In the genomic region with DNA sequence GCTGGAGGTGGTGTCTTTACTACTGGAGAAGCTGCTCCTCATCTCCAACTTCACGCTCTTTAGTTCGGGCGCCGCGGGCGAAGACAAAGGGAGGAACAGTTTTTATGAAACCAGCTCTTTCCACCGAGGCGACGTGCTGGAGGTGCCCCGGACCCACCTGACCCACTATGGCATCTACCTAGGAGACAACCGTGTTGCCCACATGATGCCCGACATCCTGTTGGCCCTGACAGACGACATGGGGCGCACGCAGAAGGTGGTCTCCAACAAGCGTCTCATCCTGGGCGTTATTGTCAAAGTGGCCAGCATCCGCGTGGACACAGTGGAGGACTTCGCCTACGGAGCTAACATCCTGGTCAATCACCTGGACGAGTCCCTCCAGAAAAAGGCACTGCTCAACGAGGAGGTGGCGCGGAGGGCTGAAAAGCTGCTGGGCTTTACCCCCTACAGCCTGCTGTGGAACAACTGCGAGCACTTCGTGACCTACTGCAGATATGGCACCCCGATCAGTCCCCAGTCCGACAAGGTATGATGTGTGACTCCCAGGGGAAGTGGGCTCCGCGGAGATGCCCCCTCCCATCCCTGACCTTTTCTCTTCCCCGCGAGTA, we compare ENCODE assay signal across 8 cellular contexts. TPM values are rescaled to one million over a fixed set of nuclear protein-coding genes. Genes with fewer than 3 reads are reported as not detected.
A peak's percentile ranks its signal among the peaks of the same experiment; 100 is the strongest.
DNase-seq lines count a peak whose midpoint lies in the region; ATAC-seq and TF ChIP-seq lines count a peak whose summit lies in the region.

No MANE protein-coding gene starts in this region.

- H3K4me3 ChIP-seq in BE2C (ENCODE audit: low read depth, low read length): peak overlapping the region; percentile 49
- peak overlapping the region; percentile 64 for H3K4me3 ChIP-seq in PC-9
- H3K4me3 ChIP-seq in neuronal stem cell (ENCODE audit: low read length in 2 of 2): peak overlapping the region in 1 of 2 donors; percentile 84

- H2AK5ac ChIP-seq in neuronal stem cell (ENCODE audit: low read depth, low read length): no peak overlapping the region

- H3K36me3 ChIP-seq in BE2C: no peaks in the 10 kb centered on the region
- H3K36me3 ChIP-seq in PC-9 (ENCODE audit: low read depth): no peaks in the 10 kb centered on the region
- no peaks in the 10 kb centered on the region for H3K36me3 ChIP-seq in neuronal stem cell (replicated peaks in 1 of 2; ENCODE audit: control insufficient read depth in 2 of 2, insufficient read depth in 2 of 2, low read length in 2 of 2)

- intact Hi-C loops in PC-9 (cut with micrococcal nuclease; ENCODE audit: unreplicated experiment): no loop called here

- no peak overlapping the region for H3K4ac ChIP-seq in neuronal stem cell (ENCODE audit: low read length)

- H2BK15ac ChIP-seq in neuronal stem cell (ENCODE audit: low read length): peak overlapping the region; percentile 46

- H3K27me3 ChIP-seq in BE2C (peaks cover 60% of the 10 kb centered on the region), PC-9 (ENCODE audit: insufficient read depth, low read depth) (no peaks in the 10 kb centered on the region), neuronal stem cell (ENCODE audit: control insufficient read depth in 3 of 3, insufficient read depth in 3 of 3, low read depth in 1 of 3, low read length in 3 of 3) (peaks cover 4 to 79% (median 51%) of the 10 kb centered on the region in 3 experiments)

- peak overlapping the region; percentile 98 for H3K23ac ChIP-seq in neuronal stem cell (ENCODE audit: low read depth, low read length, poor library complexity)

- peak overlapping the region; percentile 92 for H3K4me3 Mint-ChIP-seq in endothelial cell (ENCODE audit: unreplicated experiment)

- no peak overlapping the region for H3K27ac Mint-ChIP-seq in endothelial cell (ENCODE audit: unreplicated experiment)

- H3K27ac ChIP-seq in PC-9 (no peak overlapping the region), neuronal stem cell (replicated peaks; ENCODE audit: low read length) (no peak overlapping the region)

- TF ChIP-seq CTCF in BE2C (IDR thresholded peaks at IDR 0.05; ENCODE audit: low read depth, low read length) (no peak), PC-9 (conservative IDR thresholded peaks at IDR 0.05) (no peak; the same call in 1 of the 2 replicates), endothelial cell (IDR thresholded peaks at IDR 0.05; ENCODE audit: unreplicated experiment) (no peak)

- H2BK120ac ChIP-seq in neuronal stem cell (ENCODE audit: low read depth, low read length): no peak overlapping the region

- H3K4me1 ChIP-seq in BE2C (no peaks in the 10 kb centered on the region), PC-9 (replicated peaks; ENCODE audit: insufficient read depth) (no peaks in the 10 kb centered on the region; the same call in 1 of the 2 replicates), neuronal stem cell (ENCODE audit: control insufficient read depth in 2 of 2, insufficient read depth in 1 of 2, low read depth in 1 of 2, low read length in 2 of 2) (peaks cover 2 to 14% of the 10 kb centered on the region in 2 donors)

- no peaks in the 10 kb centered on the region for H3K79me1 ChIP-seq in neuronal stem cell (ENCODE audit: low read depth, low read length)

- no peaks in the 10 kb centered on the region for H3K9me3 Mint-ChIP-seq in endothelial cell (ENCODE audit: unreplicated experiment)

- H2BK12ac ChIP-seq in neuronal stem cell (ENCODE audit: low read length): no peak overlapping the region

- no peaks in the 10 kb centered on the region for H3K9me2 ChIP-seq in PC-9 (ENCODE audit: insufficient read depth)

- H3K18ac ChIP-seq in neuronal stem cell (ENCODE audit: low read length): peak overlapping the region; percentile 62

- no TSS peak for BruUV-seq in PC-9 (replicated peaks; lab: Mats Ljungman, UMichigan)

- peak overlapping the region; percentile 94 for H2AFZ ChIP-seq in PC-9
- peak overlapping the region; percentile 73 for H2AFZ ChIP-seq in neuronal stem cell (ENCODE audit: low read length)

- DNase-seq in BE2C (no peak), PC-9 (peak in 1 of 2 experiments; percentile 3), endothelial cell (ENCODE audit: low spot score) (no peak), neuronal stem cell (ENCODE audit: low spot score) (no peak), glomerular visceral epithelial cell (ENCODE audit: extremely low spot score) (no peak), NCI-H1694 treated with DMSO at 0.1 percent for 48 hours (lab: John Stamatoyannopoulos, UW) (no peak)

- POLR2A ChIA-PET in PC-9 (lab: Charles Lee; ENCODE audit: unreplicated experiment): no interaction called here

- H3K4me2 ChIP-seq in PC-9: peak overlapping the region; percentile 94
- H3K4me2 ChIP-seq in neuronal stem cell (ENCODE audit: insufficient read depth, low read length, poor library complexity, severe bottlenecking): peak overlapping the region; percentile 95

- H3K36me3 Mint-ChIP-seq in endothelial cell (ENCODE audit: low read depth, unreplicated experiment): no peaks in the 10 kb centered on the region

- peaks cover 18% of the 10 kb centered on the region for H3K27me3 Mint-ChIP-seq in endothelial cell (ENCODE audit: unreplicated experiment)

- CTCF ChIA-PET in PC-9 (lab: Charles Lee): interaction anchor here (0.6 to 1.3 kb wide), 2 partner anchors 55 to 194 kb away, joined by 5 to 7 read pairs; a partner anchor contains a TSS

- no peak overlapping the region for H4K8ac ChIP-seq in neuronal stem cell (ENCODE audit: low read depth, low read length)

- H3K4me1 Mint-ChIP-seq in endothelial cell (ENCODE audit: unreplicated experiment): peaks cover 13% of the 10 kb centered on the region

- no peaks in the 10 kb centered on the region for H3F3A ChIP-seq in PC-9 (ENCODE audit: insufficient read depth, low read depth)

- H2BK5ac ChIP-seq in neuronal stem cell (ENCODE audit: low read length): no peak overlapping the region

- H3K9me3 ChIP-seq in BE2C (no peaks in the 10 kb centered on the region; the same call in 1 of the 2 replicates), PC-9 (ENCODE audit: insufficient read depth, low read depth) (no peaks in the 10 kb centered on the region), neuronal stem cell (replicated peaks in 1 of 2; ENCODE audit: control insufficient read depth in 2 of 2, insufficient read depth in 1 of 2, low read depth in 1 of 2, low read length in 2 of 2) (peaks cover 2 to 4% of the 10 kb centered on the region in 2 donors)

- WGBS in neuronal stem cell (ENCODE audit: extremely low coverage in 2 of 2, insufficient read length in 2 of 2, insufficient replicate concordance in 1 of 2), 2 donors: no CpG with 5 or more reads among the region's 33 CpGs

- H3K79me2 ChIP-seq in PC-9 (ENCODE audit: low read depth): no peaks in the 10 kb centered on the region

- H4K20me1 ChIP-seq in PC-9 (ENCODE audit: insufficient read depth): no peaks in the 10 kb centered on the region

- ATAC-seq in GM21737 (IDR thresholded peaks at IDR 0.05; ENCODE audit: unreplicated experiment): no peak
- ATAC-seq in HG03196 (IDR thresholded peaks at IDR 0.05; ENCODE audit: unreplicated experiment): no peak

- H4K91ac ChIP-seq in neuronal stem cell (ENCODE audit: low read depth, low read length, poor library complexity): no peak overlapping the region

- H3K9ac ChIP-seq in neuronal stem cell (ENCODE audit: low read depth, low read length, poor library complexity): peak overlapping the region; percentile 79

- peak overlapping the region; percentile 57 for H3K14ac ChIP-seq in neuronal stem cell (ENCODE audit: low read length)

RNA-seq across cellular contexts. Expression of a gene that starts 0.6 kb away (rescaled TPM):
- not detected for polyA plus RNA-seq in BE2C (2012; ENCODE audit: insufficient read depth, insufficient read length, low read depth)
- 0.68 and 0.85 TPM in 2 replicates for total RNA-seq in PC-9 (2021)
- total RNA-seq in endothelial cell (ENCODE audit: unreplicated experiment): 0.64 TPM
- polyA plus RNA-seq in neuronal stem cell (2013, experiment 1 of 2): 0.61 TPM
- 0.57 TPM for polyA plus RNA-seq in neuronal stem cell (2013, experiment 2 of 2)

RNA-seq across cellular contexts. Expression of a gene that starts 36.6 kb away (rescaled TPM):
- not detected for polyA plus RNA-seq in BE2C (2012; ENCODE audit: insufficient read depth, insufficient read length, low read depth)
- not detected in 2 replicates for total RNA-seq in PC-9 (2021)
- not detected for total RNA-seq in endothelial cell (ENCODE audit: unreplicated experiment)
- polyA plus RNA-seq in neuronal stem cell (2013, experiment 1 of 2): 0.06 TPM
- polyA plus RNA-seq in neuronal stem cell (2013, experiment 2 of 2): 0.04 TPM
